ENCODE assay signal across 21 cellular contexts in genomic region chr5:143586781-143587362, GRCh38.
DNase-seq lines count a peak whose midpoint lies in the region; ATAC-seq and TF ChIP-seq lines count a peak whose summit lies in the region.
"Had no signal": no experiment of that assay in that cellular context is flagged by ENCODE, and none has a peak within 500 bp of the region (broad histone marks: within the 10 kb centered on the region; RNA-seq: fewer than 3 reads in every experiment).

No MANE protein-coding gene starts in this region.

- peaks cover 58% of the 10 kb centered on the region for H3K4me1 Mint-ChIP-seq in activated naive CD8-positive, alpha-beta T cell treated with anti-CD3 and anti-CD28 coated beads, Interleukin-2, amount 50 U/mL, for 24 hours
- H3K4me1 Mint-ChIP-seq in activated naive CD8-positive, alpha-beta T cell treated with anti-CD3 and anti-CD28 coated beads for 36 hours, result peaks cover 33% of the 10 kb centered on the region

- peak overlapping the region; percentile 19 for H3K27ac Mint-ChIP-seq in activated naive CD8-positive, alpha-beta T cell treated with anti-CD3 and anti-CD28 coated beads, Interleukin-2, amount 50 U/mL, for 24 hours
- no peak overlapping the region for H3K27ac Mint-ChIP-seq in activated naive CD8-positive, alpha-beta T cell treated with anti-CD3 and anti-CD28 coated beads for 36 hours
- H3K27ac Mint-ChIP-seq: CD4-positive, alpha-beta T cell had no signal

- no peak overlapping the region for H3K4me2 ChIP-seq in DND-41 (ENCODE audit: insufficient read depth, low read length)

- H3K79me2 ChIP-seq in DND-41 (ENCODE audit: insufficient read depth, low read length), result no peaks in the 10 kb centered on the region

- no peaks in the 10 kb centered on the region for H3K27me3 Mint-ChIP-seq in activated naive CD8-positive, alpha-beta T cell treated with anti-CD3 and anti-CD28 coated beads, Interleukin-2, amount 50 U/mL, for 24 hours
- no peaks in the 10 kb centered on the region for H3K27me3 Mint-ChIP-seq in activated naive CD8-positive, alpha-beta T cell treated with anti-CD3 and anti-CD28 coated beads for 36 hours
- H3K27me3 Mint-ChIP-seq: CD4-positive, alpha-beta T cell had no signal

- peaks cover 15% of the 10 kb centered on the region for H3K9me3 Mint-ChIP-seq in activated naive CD8-positive, alpha-beta T cell treated with anti-CD3 and anti-CD28 coated beads, Interleukin-2, amount 50 U/mL, for 24 hours
- peaks cover 1% of the 10 kb centered on the region for H3K9me3 Mint-ChIP-seq in activated naive CD8-positive, alpha-beta T cell treated with anti-CD3 and anti-CD28 coated beads for 36 hours
- H3K9me3 Mint-ChIP-seq: CD4-positive, alpha-beta T cell had no signal

- ATAC-seq in activated naive CD8-positive, alpha-beta T cell treated with anti-CD3 and anti-CD28 coated beads, Interleukin-2, amount 50 U/mL, for 24 hours, result no peak
- ATAC-seq in DND-41 (ENCODE audit: insufficient read depth, low read depth), result no peak
- ATAC-seq: PC-3 had no signal

- H3K4me1 ChIP-seq in DND-41 (ENCODE audit: insufficient read depth, low read length), result peaks cover 56% of the 10 kb centered on the region
- H3K4me1 ChIP-seq: HAP-1, SJCRH30 had no signal

- TF ChIP-seq CTCF in DND-41 (IDR thresholded peaks at IDR 0.05; ENCODE audit: borderline replicate concordance, extremely low read depth, low read length, poor library complexity, severe bottlenecking), result no peak

- no peaks in the 10 kb centered on the region for H4K20me1 ChIP-seq in DND-41 (ENCODE audit: insufficient read depth, low read length)

- H3K9me3 ChIP-seq in DND-41 (ENCODE audit: insufficient read depth, low read length, severe bottlenecking), result no peaks in the 10 kb centered on the region
- H3K9me3 ChIP-seq: HAP-1, MG63, SJCRH30 had no signal

- no peak overlapping the region for H3K9ac ChIP-seq in DND-41 (ENCODE audit: low read depth, low read length)

- peak overlapping the region; percentile 23 for H3K27ac ChIP-seq in DND-41 (ENCODE audit: low read length)
- H3K27ac ChIP-seq: RWPE1, SJCRH30 had no signal

- no peaks in the 10 kb centered on the region for H3K27me3 ChIP-seq in DND-41 (ENCODE audit: insufficient read depth, low read length, poor library complexity)
- H3K27me3 ChIP-seq: MG63, SJCRH30 had no signal

- no peaks in the 10 kb centered on the region for H3K36me3 ChIP-seq in DND-41 (ENCODE audit: insufficient read depth, low read length)
- H3K36me3 ChIP-seq: HAP-1, MG63, SJCRH30 had no signal

- no peak overlapping the region for H3K4me3 ChIP-seq in DND-41 (ENCODE audit: low read depth in 1 of 2, low read length in 2 of 2)
- H3K4me3 ChIP-seq: HAP-1, MG63, SJCRH30 had no signal

- no peak overlapping the region for H2AFZ ChIP-seq in DND-41 (ENCODE audit: low read depth, low read length)

- DNase-seq in activated naive CD8-positive, alpha-beta T cell treated with anti-CD3 and anti-CD28 coated beads, Interleukin-2, amount 50 U/mL, for 24 hours, result no peak
- no peak for DNase-seq in activated naive CD8-positive, alpha-beta T cell treated with anti-CD3 and anti-CD28 coated beads for 36 hours
- DNase-seq in DND-41, result no peak
- peak; percentile 34 for DNase-seq in NCI-H69 (lab: John Stamatoyannopoulos, UW)
- DNase-seq in kidney tubule cell (ENCODE audit: low spot score), result peak; percentile 46
- DNase-seq in GM19240 (ENCODE audit: insufficient read length, low spot score), result no peak
- DNase-seq in stimulated activated naive CD4-positive, alpha-beta T cell (lab: John Stamatoyannopoulos, UW), result no peak
- DNase-seq: ACHN; AML-193; CD4-positive, alpha-beta T cell; DMS79; Karpas-422; MG63; NCI-H1092; NCI-H187; NCI-H446; NK-92 treated with Interleukin-12 subunit alpha and Interleukin-12 subunit beta, amount 100 ng/mL, for 24 hours; PC-3; SJCRH30 had no signal

- H3K4me3 Mint-ChIP-seq in activated naive CD8-positive, alpha-beta T cell treated with anti-CD3 and anti-CD28 coated beads, Interleukin-2, amount 50 U/mL, for 24 hours, result no peak overlapping the region
- no peak overlapping the region for H3K4me3 Mint-ChIP-seq in activated naive CD8-positive, alpha-beta T cell treated with anti-CD3 and anti-CD28 coated beads for 36 hours
- H3K4me3 Mint-ChIP-seq: CD4-positive, alpha-beta T cell had no signal

- peaks cover 5% of the 10 kb centered on the region for H3K36me3 Mint-ChIP-seq in activated naive CD8-positive, alpha-beta T cell treated with anti-CD3 and anti-CD28 coated beads, Interleukin-2, amount 50 U/mL, for 24 hours (ENCODE audit: low read depth)
- no peaks in the 10 kb centered on the region for H3K36me3 Mint-ChIP-seq in activated naive CD8-positive, alpha-beta T cell treated with anti-CD3 and anti-CD28 coated beads for 36 hours

Comparison
In these comparisons a context has a peak if more than half of its experiments do, and no peak if none do; other contexts are left out.
1. DNase-seq: peak in NCI-H69 (single experiment) and kidney tubule cell (single experiment); none in activated naive CD8-positive, alpha-beta T cell treated with anti-CD3 and anti-CD28 coated beads, Interleukin-2, amount 50 U/mL, for 24 hours (single experiment), activated naive CD8-positive, alpha-beta T cell treated with anti-CD3 and anti-CD28 coated beads for 36 hours (single experiment), DND-41 (single experiment), GM19240 (single experiment) and stimulated activated naive CD4-positive, alpha-beta T cell (0 of 6).